Comparison of ENCODE assay signal across 1 cellular context in the genomic region with DNA sequence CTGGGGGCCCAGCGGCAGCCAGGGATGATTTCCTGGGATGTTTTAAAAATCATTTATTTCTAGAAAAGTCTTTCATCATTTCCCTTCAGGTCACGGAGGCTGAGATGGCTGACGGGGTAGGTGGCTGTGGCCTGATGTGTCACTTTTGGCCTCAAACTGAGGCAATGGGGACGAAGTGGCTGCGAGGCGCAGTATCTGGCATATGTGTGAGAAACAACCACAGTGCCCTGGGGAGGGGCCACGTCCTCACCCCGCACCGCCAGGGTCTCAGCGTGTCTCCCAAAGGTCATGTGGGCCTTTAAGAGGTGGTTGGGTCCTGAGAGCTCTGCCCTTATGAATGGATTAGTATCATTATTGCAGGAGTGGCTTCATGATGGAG.
TF ChIP-seq lines count a peak whose summit lies in the region.

No MANE protein-coding gene starts in this region.

TF ChIP-seq in H1, 55 proteins besides CTCF, POLR2A, EP300 and RAD21:
- TF ChIP-seq SIX5 (IDR thresholded peaks at IDR 0.05; ENCODE audit: low read depth, low read length): no peak
- TF ChIP-seq BRCA1 (IDR thresholded peaks at IDR 0.05; ENCODE audit: low read depth, low read length): no peak
- no peak for TF ChIP-seq TAF1 (IDR thresholded peaks at IDR 0.05; ENCODE audit: low read depth, low read length)
- TF ChIP-seq GTF2F1 (IDR thresholded peaks at IDR 0.05; ENCODE audit: borderline replicate concordance, low read depth, low read length): no peak
- no peak for TF ChIP-seq TCF12 (IDR thresholded peaks at IDR 0.05; ENCODE audit: low read depth, low read length)
- no peak for TF ChIP-seq BCL11A (IDR thresholded peaks at IDR 0.05; ENCODE audit: low read depth in 2 of 2, low read length in 2 of 2)
- no peak for TF ChIP-seq NANOG (IDR thresholded peaks at IDR 0.05; ENCODE audit: insufficient read depth, low read depth, low read length, poor library complexity, severe bottlenecking)
- no peak for TF ChIP-seq YY1 (IDR thresholded peaks at IDR 0.05; ENCODE audit: low read depth, low read length)
- TF ChIP-seq, protein P1, sequence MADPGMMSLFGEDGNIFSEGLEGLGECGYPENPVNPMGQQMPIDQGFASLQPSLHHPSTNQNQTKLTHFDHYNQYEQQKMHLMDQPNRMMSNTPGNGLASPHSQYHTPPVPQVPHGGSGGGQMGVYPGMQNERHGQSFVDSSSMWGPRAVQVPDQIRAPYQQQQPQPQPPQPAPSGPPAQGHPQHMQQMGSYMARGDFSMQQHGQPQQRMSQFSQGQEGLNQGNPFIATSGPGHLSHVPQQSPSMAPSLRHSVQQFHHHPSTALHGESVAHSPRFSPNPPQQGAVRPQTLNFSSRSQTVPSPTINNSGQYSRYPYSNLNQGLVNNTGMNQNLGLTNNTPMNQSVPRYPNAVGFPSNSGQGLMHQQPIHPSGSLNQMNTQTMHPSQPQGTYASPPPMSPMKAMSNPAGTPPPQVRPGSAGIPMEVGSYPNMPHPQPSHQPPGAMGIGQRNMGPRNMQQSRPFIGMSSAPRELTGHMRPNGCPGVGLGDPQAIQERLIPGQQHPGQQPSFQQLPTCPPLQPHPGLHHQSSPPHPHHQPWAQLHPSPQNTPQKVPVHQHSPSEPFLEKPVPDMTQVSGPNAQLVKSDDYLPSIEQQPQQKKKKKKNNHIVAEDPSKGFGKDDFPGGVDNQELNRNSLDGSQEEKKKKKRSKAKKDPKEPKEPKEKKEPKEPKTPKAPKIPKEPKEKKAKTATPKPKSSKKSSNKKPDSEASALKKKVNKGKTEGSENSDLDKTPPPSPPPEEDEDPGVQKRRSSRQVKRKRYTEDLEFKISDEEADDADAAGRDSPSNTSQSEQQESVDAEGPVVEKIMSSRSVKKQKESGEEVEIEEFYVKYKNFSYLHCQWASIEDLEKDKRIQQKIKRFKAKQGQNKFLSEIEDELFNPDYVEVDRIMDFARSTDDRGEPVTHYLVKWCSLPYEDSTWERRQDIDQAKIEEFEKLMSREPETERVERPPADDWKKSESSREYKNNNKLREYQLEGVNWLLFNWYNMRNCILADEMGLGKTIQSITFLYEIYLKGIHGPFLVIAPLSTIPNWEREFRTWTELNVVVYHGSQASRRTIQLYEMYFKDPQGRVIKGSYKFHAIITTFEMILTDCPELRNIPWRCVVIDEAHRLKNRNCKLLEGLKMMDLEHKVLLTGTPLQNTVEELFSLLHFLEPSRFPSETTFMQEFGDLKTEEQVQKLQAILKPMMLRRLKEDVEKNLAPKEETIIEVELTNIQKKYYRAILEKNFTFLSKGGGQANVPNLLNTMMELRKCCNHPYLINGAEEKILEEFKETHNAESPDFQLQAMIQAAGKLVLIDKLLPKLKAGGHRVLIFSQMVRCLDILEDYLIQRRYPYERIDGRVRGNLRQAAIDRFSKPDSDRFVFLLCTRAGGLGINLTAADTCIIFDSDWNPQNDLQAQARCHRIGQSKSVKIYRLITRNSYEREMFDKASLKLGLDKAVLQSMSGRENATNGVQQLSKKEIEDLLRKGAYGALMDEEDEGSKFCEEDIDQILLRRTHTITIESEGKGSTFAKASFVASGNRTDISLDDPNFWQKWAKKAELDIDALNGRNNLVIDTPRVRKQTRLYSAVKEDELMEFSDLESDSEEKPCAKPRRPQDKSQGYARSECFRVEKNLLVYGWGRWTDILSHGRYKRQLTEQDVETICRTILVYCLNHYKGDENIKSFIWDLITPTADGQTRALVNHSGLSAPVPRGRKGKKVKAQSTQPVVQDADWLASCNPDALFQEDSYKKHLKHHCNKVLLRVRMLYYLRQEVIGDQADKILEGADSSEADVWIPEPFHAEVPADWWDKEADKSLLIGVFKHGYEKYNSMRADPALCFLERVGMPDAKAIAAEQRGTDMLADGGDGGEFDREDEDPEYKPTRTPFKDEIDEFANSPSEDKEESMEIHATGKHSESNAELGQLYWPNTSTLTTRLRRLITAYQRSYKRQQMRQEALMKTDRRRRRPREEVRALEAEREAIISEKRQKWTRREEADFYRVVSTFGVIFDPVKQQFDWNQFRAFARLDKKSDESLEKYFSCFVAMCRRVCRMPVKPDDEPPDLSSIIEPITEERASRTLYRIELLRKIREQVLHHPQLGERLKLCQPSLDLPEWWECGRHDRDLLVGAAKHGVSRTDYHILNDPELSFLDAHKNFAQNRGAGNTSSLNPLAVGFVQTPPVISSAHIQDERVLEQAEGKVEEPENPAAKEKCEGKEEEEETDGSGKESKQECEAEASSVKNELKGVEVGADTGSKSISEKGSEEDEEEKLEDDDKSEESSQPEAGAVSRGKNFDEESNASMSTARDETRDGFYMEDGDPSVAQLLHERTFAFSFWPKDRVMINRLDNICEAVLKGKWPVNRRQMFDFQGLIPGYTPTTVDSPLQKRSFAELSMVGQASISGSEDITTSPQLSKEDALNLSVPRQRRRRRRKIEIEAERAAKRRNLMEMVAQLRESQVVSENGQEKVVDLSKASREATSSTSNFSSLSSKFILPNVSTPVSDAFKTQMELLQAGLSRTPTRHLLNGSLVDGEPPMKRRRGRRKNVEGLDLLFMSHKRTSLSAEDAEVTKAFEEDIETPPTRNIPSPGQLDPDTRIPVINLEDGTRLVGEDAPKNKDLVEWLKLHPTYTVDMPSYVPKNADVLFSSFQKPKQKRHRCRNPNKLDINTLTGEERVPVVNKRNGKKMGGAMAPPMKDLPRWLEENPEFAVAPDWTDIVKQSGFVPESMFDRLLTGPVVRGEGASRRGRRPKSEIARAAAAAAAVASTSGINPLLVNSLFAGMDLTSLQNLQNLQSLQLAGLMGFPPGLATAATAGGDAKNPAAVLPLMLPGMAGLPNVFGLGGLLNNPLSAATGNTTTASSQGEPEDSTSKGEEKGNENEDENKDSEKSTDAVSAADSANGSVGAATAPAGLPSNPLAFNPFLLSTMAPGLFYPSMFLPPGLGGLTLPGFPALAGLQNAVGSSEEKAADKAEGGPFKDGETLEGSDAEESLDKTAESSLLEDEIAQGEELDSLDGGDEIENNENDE (IDR thresholded peaks at IDR 0.05; ENCODE audit: insufficient replicate concordance, low read length): no peak
- TF ChIP-seq SP2 (IDR thresholded peaks at IDR 0.05; ENCODE audit: low read length): no peak
